Comparison of ENCODE assay signal across 13 cellular contexts in the genomic region with DNA sequence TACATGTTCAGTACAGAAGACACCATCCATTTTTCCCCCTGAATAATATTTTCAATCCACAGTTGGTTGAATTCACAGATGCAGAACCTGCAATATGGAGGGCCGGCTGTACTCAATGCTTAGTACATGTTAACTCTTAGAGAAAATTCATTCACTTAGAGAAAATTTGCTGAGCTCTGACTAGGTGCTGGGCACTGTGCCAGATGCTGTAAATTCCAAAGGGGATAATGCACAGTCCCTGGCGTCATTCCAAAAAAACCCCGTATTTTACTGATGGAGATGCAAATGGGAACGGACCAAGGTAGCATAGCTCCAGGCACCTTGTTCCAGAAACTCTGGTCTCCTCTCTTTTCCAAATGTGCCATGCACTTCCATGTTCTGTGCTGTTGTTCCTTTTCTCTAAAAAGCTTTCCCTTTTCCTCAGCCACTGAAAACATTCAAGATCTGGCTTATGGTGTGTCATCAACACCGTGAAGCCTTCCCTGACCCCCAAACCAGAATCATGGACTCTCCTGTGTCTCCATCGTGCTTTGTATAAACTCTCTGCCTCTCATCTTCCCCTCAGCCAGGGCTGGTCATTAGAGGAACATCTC. TPM values are rescaled to one million over a fixed set of nuclear protein-coding genes. Genes with fewer than 3 reads are reported as not detected.
DNase-seq lines count a peak whose midpoint lies in the region; ATAC-seq lines count a peak whose summit lies in the region.
"Had no signal": no experiment of that assay in that cellular context is flagged by ENCODE, and none has a peak within 500 bp of the region (broad histone marks: within the 10 kb centered on the region; RNA-seq: fewer than 3 reads in every experiment).

No MANE protein-coding gene starts in this region.

- H3K27me3 ChIP-seq in MG63, result no peaks in the 10 kb centered on the region
- H3K27me3 ChIP-seq: testis had no signal

- H3K36me3 ChIP-seq in MG63, result no peaks in the 10 kb centered on the region

- no peaks in the 10 kb centered on the region for H3K9me3 ChIP-seq in MG63
- H3K9me3 ChIP-seq: testis had no signal

- no peak for ATAC-seq in GM19397 (IDR thresholded peaks at IDR 0.05; ENCODE audit: unreplicated experiment)
- no peak for ATAC-seq in HG03565 (IDR thresholded peaks at IDR 0.05; ENCODE audit: unreplicated experiment)

- DNase-seq in ELR (ENCODE audit: low read depth), result peak; percentile 62
- DNase-seq in MG63, result peak; percentile 25
- peak; percentile 45 for DNase-seq in RKO (ENCODE audit: low spot score)
- DNase-seq in iris pigment epithelial cell (ENCODE audit: low read depth), result peak; percentile 44
- DNase-seq in T1000 (lab: John Stamatoyannopoulos, UW), result no peak
- DNase-seq: activated B cell treated with CpG ODN at 0.5 μM for 24 hours; activated T-cell treated with anti-CD3 and anti-CD28 coated beads for 4 hours; CD4-positive, alpha-beta memory T cell; effector CD8-positive, alpha-beta T cell; left ventricle myocardium superior; testis had no signal

- H3K4me3 ChIP-seq in MG63, result no peak overlapping the region
- H3K4me3 ChIP-seq: testis had no signal

RNA-seq across cellular contexts. Expression of gene COL15A1, which starts 55.7 kb away (rescaled TPM):
- 0.62 and 1.2 TPM in 2 replicates for total RNA-seq in MG63 (2014; rRNA removed; shearing (Covaris generic); ENCODE audit: low replicate concordance)
- total RNA-seq: CD4-positive, alpha-beta memory T cell had no signal
